24 cellular contexts compared by ENCODE assay signal in genomic region chr19:54414156-54414555, GRCh38. TPM values are rescaled to one million over a fixed set of nuclear protein-coding genes. Genes with fewer than 3 reads are reported as not detected.
A peak's percentile ranks its signal among the peaks of the same experiment; 100 is the strongest.
DNase-seq lines count a peak whose midpoint lies in the region; ATAC-seq lines count a peak whose summit lies in the region.
"Had no signal": no experiment of that assay in that cellular context is flagged by ENCODE, and none has a peak within 500 bp of the region (broad histone marks: within the 10 kb centered on the region; RNA-seq: fewer than 3 reads in every experiment).

No MANE protein-coding gene starts in this region.

- no peak overlapping the region for H4K8ac ChIP-seq in trophoblast cell (ENCODE audit: low read depth, low read length)

- H3K18ac ChIP-seq in trophoblast cell (ENCODE audit: low read length), result no peak overlapping the region

- no peak overlapping the region for H3K14ac ChIP-seq in trophoblast cell (ENCODE audit: low read length)

- no peak overlapping the region for H3K27ac ChIP-seq in trophoblast cell (ENCODE audit: low read depth, low read length)
- H3K27ac ChIP-seq: ascending aorta, gastroesophageal sphincter, psoas muscle, SJCRH30, stomach, tibial artery had no signal

- H3K36me3 Mint-ChIP-seq in stimulated activated naive CD8-positive, alpha-beta T cell treated with anti-CD3 and anti-CD28 coated beads, Interleukin-15, Interleukin-2, amounts not matched to agents 100 ng/mL and 50 ng/mL, for 24 hours (ENCODE audit: low read depth), result no peaks in the 10 kb centered on the region

- no peak overlapping the region for H3K23ac ChIP-seq in trophoblast cell (ENCODE audit: low read length)

- peaks cover 20% of the 10 kb centered on the region for H3K4me1 Mint-ChIP-seq in stimulated activated naive CD8-positive, alpha-beta T cell treated with anti-CD3 and anti-CD28 coated beads, Interleukin-15, Interleukin-2, amounts not matched to agents 100 ng/mL and 50 ng/mL, for 24 hours (ENCODE audit: low read depth)

- H3K27ac Mint-ChIP-seq in stimulated activated naive CD8-positive, alpha-beta T cell treated with anti-CD3 and anti-CD28 coated beads, Interleukin-15, Interleukin-2, amounts not matched to agents 100 ng/mL and 50 ng/mL, for 24 hours, result peak overlapping the region; percentile 4
- H3K27ac Mint-ChIP-seq: activated naive CD4-positive, alpha-beta T cell treated with anti-CD3 and anti-CD28 coated beads, Interleukin-2, amount 10 ng/mL, durations not matched to agents 7 days and 5 days; dendritic cell treated with granulocyte-macrophage colony-stimulating factor and Interleukin-4, amounts not matched to agents 40 ng/mL and 50 ng/mL, for 4 days; memory B cell had no signal

- H3K4me3 Mint-ChIP-seq in stimulated activated naive CD8-positive, alpha-beta T cell treated with anti-CD3 and anti-CD28 coated beads, Interleukin-15, Interleukin-2, amounts not matched to agents 100 ng/mL and 50 ng/mL, for 24 hours, result no peak overlapping the region
- H3K4me3 Mint-ChIP-seq: activated naive CD4-positive, alpha-beta T cell treated with anti-CD3 and anti-CD28 coated beads, Interleukin-2, amount 10 ng/mL, durations not matched to agents 7 days and 5 days; dendritic cell treated with granulocyte-macrophage colony-stimulating factor and Interleukin-4, amounts not matched to agents 40 ng/mL and 50 ng/mL, for 4 days; memory B cell had no signal

- peak overlapping the region; percentile 54 for H3K4me3 ChIP-seq in trophoblast cell (ENCODE audit: low read depth, low read length)
- H3K4me3 ChIP-seq: ascending aorta, psoas muscle, SJCRH30, stomach, tibial artery had no signal

- no peak overlapping the region for H3K4ac ChIP-seq in trophoblast cell (ENCODE audit: low read depth, low read length)

- no peaks in the 10 kb centered on the region for H3K79me1 ChIP-seq in trophoblast cell (ENCODE audit: low read length)

- no peak overlapping the region for H4K91ac ChIP-seq in trophoblast cell (ENCODE audit: low read depth, low read length)

- H4K12ac ChIP-seq in trophoblast cell (ENCODE audit: low read depth, low read length), result no peak overlapping the region

- peaks cover 39% of the 10 kb centered on the region for H3K27me3 Mint-ChIP-seq in stimulated activated naive CD8-positive, alpha-beta T cell treated with anti-CD3 and anti-CD28 coated beads, Interleukin-15, Interleukin-2, amounts not matched to agents 100 ng/mL and 50 ng/mL, for 24 hours

- no peaks in the 10 kb centered on the region for H3K36me3 ChIP-seq in trophoblast cell (ENCODE audit: control insufficient read depth in 1 of 2, insufficient read depth in 2 of 2, low read length in 2 of 2)
- H3K36me3 ChIP-seq: ascending aorta, gastroesophageal sphincter, SJCRH30, stomach, tibial artery had no signal

- H3K4me1 ChIP-seq in trophoblast cell (ENCODE audit: control insufficient read depth in 1 of 2, insufficient read depth in 2 of 2, low read length in 2 of 2), result no peaks in the 10 kb centered on the region
- H3K4me1 ChIP-seq: ascending aorta, Caco-2, psoas muscle, SJCRH30 had no signal

- no peak overlapping the region for H2AK5ac ChIP-seq in trophoblast cell (ENCODE audit: low read length)

- no peak for ATAC-seq in stimulated activated naive CD8-positive, alpha-beta T cell treated with anti-CD3 and anti-CD28 coated beads, Interleukin-15, Interleukin-2, amounts not matched to agents 100 U/mL and 50 U/mL, for 24 hours
- ATAC-seq in HG03571 (IDR thresholded peaks at IDR 0.05; ENCODE audit: unreplicated experiment), result no peak
- ATAC-seq: gastroesophageal sphincter, psoas muscle had no signal

- no peaks in the 10 kb centered on the region for H3K9me3 Mint-ChIP-seq in stimulated activated naive CD8-positive, alpha-beta T cell treated with anti-CD3 and anti-CD28 coated beads, Interleukin-15, Interleukin-2, amounts not matched to agents 100 ng/mL and 50 ng/mL, for 24 hours

- H3K9ac ChIP-seq in trophoblast cell (ENCODE audit: low read length), result no peak overlapping the region

- no peak overlapping the region for H2BK12ac ChIP-seq in trophoblast cell (ENCODE audit: low read length)

- H3K9me3 ChIP-seq in trophoblast cell (ENCODE audit: insufficient read depth, low read depth, low read length), result peaks cover 21% of the 10 kb centered on the region
- H3K9me3 ChIP-seq: ascending aorta, Caco-2, gastroesophageal sphincter, psoas muscle, SJCRH30, stomach, tibial artery had no signal

- peaks cover 26% of the 10 kb centered on the region for H3K27me3 ChIP-seq in trophoblast cell (ENCODE audit: insufficient read depth, low read length)
- H3K27me3 ChIP-seq: SJCRH30 had no signal

- H2BK120ac ChIP-seq in trophoblast cell (ENCODE audit: insufficient read depth, low read length, poor library complexity), result no peak overlapping the region

- H2AFZ ChIP-seq in trophoblast cell (ENCODE audit: insufficient read depth, low read length, poor library complexity), result no peak overlapping the region

- no peak overlapping the region for H2BK5ac ChIP-seq in trophoblast cell (ENCODE audit: low read depth, low read length, poor library complexity)

- WGBS in trophoblast cell (ENCODE audit: extremely low coverage, insufficient coverage, insufficient read length), result no CpG with 5 or more reads among the region's 4 CpGs

- DNase-seq in stimulated activated naive CD8-positive, alpha-beta T cell treated with anti-CD3 and anti-CD28 coated beads, Interleukin-15, Interleukin-2, amounts not matched to agents 100 U/mL and 50 U/mL, for 24 hours, result no peak
- no peak for DNase-seq in trophoblast cell
- DNase-seq: activated CD4-positive, alpha-beta T cell treated with anti-CD3 and anti-CD28 coated beads for 1 hour; activated naive CD4-positive, alpha-beta T cell treated with anti-CD3 and anti-CD28 coated beads, Interleukin-2, amount 10 ng/mL, durations not matched to agents 7 days and 5 days; C1 segment of cervical spinal cord; Caco-2; central memory CD4-positive, alpha-beta T cell; DMS79 treated with DMSO at 0.1 percent for 48 hours; hippocampal formation; immature natural killer cell; NCI-H1048; NCI-H187; NCI-H526; nucleus accumbens; psoas muscle; SJCRH30; stomach; tibial artery had no signal

- H3K4me2 ChIP-seq in trophoblast cell (ENCODE audit: low read length), result no peak overlapping the region

- no peaks in the 10 kb centered on the region for H3K79me2 ChIP-seq in trophoblast cell (ENCODE audit: control insufficient read depth, insufficient read depth, low read length, poor library complexity)

RNA-seq across cellular contexts. Expression of gene TTYH1, which starts 1.1 kb away (rescaled TPM):
- 1.1 and 2.4 TPM in 2 replicates for polyA plus RNA-seq in trophoblast cell (2013)

RNA-seq across cellular contexts. Expression of gene LENG8, which starts 34.8 kb away (rescaled TPM):
- polyA plus RNA-seq in trophoblast cell (2013), result 109 and 112 TPM in 2 replicates

RNA-seq across cellular contexts. Expression of gene LENG9, which starts 49.4 kb away (rescaled TPM):
- polyA plus RNA-seq in trophoblast cell (2013), result 0.68 and 0.73 TPM in 2 replicates

RNA-seq across cellular contexts. Expression of gene LAIR1, which starts 49.4 kb away (rescaled TPM):
- not detected in 2 replicates for polyA plus RNA-seq in trophoblast cell (2013)

RNA-seq across cellular contexts. Expression of gene CDC42EP5, which starts 58.9 kb away (rescaled TPM):
- polyA plus RNA-seq in trophoblast cell (2013), result 9.5 and 12.2 TPM in 2 replicates
- polyA plus RNA-seq: immature natural killer cell had no signal
